Comparison of ENCODE assay signal across 1 cellular context in the genomic region with DNA sequence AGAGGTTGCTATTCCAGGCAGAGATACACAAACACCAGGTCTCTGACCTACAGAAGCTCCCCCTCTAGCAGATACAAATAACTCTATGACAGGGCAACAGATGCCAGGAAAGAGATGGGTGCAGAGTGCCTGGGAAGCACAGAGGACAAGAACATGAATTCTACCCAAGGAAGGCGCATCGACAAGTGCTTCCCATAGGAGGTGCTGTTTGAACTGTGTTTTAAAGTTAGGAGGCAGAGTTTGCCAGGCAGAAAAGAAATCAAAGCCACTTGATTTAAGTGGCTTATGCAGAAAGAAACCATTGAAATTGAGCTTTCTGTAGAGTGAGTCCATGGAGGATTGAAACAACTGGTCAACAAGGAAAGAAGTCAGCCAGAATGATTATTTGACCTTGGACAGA.
TF ChIP-seq lines count a peak whose summit lies in the region.

No MANE protein-coding gene starts in this region.

TF ChIP-seq in GM12878, 131 proteins besides CTCF, POLR2A, EP300 and RAD21 (continued from another document):
- TF ChIP-seq, protein P1, sequence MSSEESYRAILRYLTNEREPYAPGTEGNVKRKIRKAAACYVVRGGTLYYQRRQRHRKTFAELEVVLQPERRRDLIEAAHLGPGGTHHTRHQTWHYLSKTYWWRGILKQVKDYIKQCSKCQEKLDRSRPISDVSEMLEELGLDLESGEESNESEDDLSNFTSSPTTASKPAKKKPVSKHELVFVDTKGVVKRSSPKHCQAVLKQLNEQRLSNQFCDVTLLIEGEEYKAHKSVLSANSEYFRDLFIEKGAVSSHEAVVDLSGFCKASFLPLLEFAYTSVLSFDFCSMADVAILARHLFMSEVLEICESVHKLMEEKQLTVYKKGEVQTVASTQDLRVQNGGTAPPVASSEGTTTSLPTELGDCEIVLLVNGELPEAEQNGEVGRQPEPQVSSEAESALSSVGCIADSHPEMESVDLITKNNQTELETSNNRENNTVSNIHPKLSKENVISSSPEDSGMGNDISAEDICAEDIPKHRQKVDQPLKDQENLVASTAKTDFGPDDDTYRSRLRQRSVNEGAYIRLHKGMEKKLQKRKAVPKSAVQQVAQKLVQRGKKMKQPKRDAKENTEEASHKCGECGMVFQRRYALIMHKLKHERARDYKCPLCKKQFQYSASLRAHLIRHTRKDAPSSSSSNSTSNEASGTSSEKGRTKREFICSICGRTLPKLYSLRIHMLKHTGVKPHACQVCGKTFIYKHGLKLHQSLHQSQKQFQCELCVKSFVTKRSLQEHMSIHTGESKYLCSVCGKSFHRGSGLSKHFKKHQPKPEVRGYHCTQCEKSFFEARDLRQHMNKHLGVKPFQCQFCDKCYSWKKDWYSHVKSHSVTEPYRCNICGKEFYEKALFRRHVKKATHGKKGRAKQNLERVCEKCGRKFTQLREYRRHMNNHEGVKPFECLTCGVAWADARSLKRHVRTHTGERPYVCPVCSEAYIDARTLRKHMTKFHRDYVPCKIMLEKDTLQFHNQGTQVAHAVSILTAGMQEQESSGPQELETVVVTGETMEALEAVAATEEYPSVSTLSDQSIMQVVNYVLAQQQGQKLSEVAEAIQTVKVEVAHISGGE (CRISPR knock-in tag; IDR thresholded peaks at IDR 0.05): no peak
- TF ChIP-seq, protein P2, sequence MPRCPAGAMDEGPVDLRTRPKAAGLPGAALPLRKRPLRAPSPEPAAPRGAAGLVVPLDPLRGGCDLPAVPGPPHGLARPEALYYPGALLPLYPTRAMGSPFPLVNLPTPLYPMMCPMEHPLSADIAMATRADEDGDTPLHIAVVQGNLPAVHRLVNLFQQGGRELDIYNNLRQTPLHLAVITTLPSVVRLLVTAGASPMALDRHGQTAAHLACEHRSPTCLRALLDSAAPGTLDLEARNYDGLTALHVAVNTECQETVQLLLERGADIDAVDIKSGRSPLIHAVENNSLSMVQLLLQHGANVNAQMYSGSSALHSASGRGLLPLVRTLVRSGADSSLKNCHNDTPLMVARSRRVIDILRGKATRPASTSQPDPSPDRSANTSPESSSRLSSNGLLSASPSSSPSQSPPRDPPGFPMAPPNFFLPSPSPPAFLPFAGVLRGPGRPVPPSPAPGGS (IDR thresholded peaks at IDR 0.05; ENCODE audit: borderline replicate concordance, insufficient read depth, low read depth, low read length, poor library complexity, severe bottlenecking): no peak
- TF ChIP-seq, protein P3, sequence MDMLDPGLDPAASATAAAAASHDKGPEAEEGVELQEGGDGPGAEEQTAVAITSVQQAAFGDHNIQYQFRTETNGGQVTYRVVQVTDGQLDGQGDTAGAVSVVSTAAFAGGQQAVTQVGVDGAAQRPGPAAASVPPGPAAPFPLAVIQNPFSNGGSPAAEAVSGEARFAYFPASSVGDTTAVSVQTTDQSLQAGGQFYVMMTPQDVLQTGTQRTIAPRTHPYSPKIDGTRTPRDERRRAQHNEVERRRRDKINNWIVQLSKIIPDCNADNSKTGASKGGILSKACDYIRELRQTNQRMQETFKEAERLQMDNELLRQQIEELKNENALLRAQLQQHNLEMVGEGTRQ (IDR thresholded peaks at IDR 0.05; ENCODE audit: borderline replicate concordance, low read depth, low read length): no peak
- no peak for TF ChIP-seq NRF1 (conservative IDR thresholded peaks at IDR 0.05; ENCODE audit: low read depth, low read length)
- TF ChIP-seq SRF (IDR thresholded peaks at IDR 0.05; ENCODE audit: low read depth in 2 of 2, low read length in 2 of 2): no peak
- TF ChIP-seq CEBPB (IDR thresholded peaks at IDR 0.05; ENCODE audit: borderline replicate concordance in 1 of 2, low read depth in 2 of 2, low read length in 2 of 2): no peak
- TF ChIP-seq, protein P4, sequence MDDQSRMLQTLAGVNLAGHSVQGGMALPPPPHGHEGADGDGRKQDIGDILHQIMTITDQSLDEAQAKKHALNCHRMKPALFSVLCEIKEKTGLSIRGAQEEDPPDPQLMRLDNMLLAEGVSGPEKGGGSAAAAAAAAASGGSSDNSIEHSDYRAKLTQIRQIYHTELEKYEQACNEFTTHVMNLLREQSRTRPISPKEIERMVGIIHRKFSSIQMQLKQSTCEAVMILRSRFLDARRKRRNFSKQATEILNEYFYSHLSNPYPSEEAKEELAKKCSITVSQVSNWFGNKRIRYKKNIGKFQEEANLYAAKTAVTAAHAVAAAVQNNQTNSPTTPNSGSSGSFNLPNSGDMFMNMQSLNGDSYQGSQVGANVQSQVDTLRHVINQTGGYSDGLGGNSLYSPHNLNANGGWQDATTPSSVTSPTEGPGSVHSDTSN (IDR thresholded peaks at IDR 0.05; ENCODE audit: insufficient replicate concordance, low read depth, low read length): no peak
- TF ChIP-seq SMARCA5 (IDR thresholded peaks at IDR 0.05): no peak
- no peak for TF ChIP-seq SMAD1 (IDR thresholded peaks at IDR 0.05; ENCODE audit: low read depth, partially characterized antibody)
